Comparison of ENCODE assay signal across 1 cellular context in the genomic region with DNA sequence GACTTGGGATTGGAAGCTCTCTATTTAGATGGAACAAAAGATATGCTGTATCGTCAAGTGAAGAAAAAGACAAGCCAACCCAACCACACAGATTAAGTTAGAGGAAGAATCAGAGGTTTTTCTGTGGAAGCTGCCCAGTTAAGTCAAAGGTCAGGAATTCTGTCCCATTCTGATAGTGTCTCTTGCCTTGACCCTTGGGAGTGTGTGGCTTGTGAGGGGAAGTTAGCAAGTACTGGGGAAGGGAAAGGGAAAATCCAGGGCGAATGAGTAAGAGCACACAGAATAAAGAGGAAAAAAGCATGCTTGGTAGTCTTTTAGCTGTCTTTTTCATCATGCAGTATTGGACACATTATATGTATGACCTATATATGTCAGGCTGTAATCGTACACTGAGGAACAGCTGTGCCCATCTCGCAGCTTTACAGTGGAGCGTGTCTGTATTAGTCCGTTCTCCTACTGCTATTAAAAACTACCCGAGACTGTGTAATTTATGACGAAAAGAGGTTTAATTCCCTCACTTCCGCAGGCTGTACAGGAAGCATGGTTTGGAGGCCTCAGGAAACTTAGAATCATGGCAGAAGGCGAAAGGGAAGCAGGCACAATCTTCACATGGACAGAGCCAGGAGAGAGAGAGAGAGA.
TF ChIP-seq lines count a peak whose summit lies in the region.

No MANE protein-coding gene starts in this region.

TF ChIP-seq in H1, 55 proteins besides CTCF, POLR2A, EP300 and RAD21 (continued from another document):
- TF ChIP-seq BRCA1 (IDR thresholded peaks at IDR 0.05; ENCODE audit: low read depth, low read length) (no peak), CREB1 (IDR thresholded peaks at IDR 0.05) (no peak), BACH1 (IDR thresholded peaks at IDR 0.05; ENCODE audit: low read length) (no peak), TAF7 (optimal IDR thresholded peaks at IDR 0.05; ENCODE audit: borderline replicate concordance, low read depth, low read length) (no peak), CHD1 (IDR thresholded peaks at IDR 0.05; ENCODE audit: low read depth, low read length) (no peak), BCL11A (IDR thresholded peaks at IDR 0.05; ENCODE audit: low read depth in 2 of 2, low read length in 2 of 2) (no peak), CBX5 (IDR thresholded peaks at IDR 0.05; ENCODE audit: low read depth, low read length) (no peak), TAF1 (IDR thresholded peaks at IDR 0.05; ENCODE audit: low read depth, low read length) (no peak), EGR1 (IDR thresholded peaks at IDR 0.05; ENCODE audit: borderline replicate concordance, low read depth, low read length) (no peak), ZNF274 (IDR thresholded peaks at IDR 0.05; ENCODE audit: borderline replicate concordance, extremely low read depth, low read length) (no peak), CBX8 (IDR thresholded peaks at IDR 0.05; ENCODE audit: borderline replicate concordance, low read depth, low read length) (no peak), MAFK (IDR thresholded peaks at IDR 0.05; ENCODE audit: low read depth, low read length) (no peak), FOSL1 (IDR thresholded peaks at IDR 0.05; ENCODE audit: insufficient read depth, low read depth, low read length) (no peak), POU5F1 (IDR thresholded peaks at IDR 0.05; ENCODE audit: low read depth, low read length) (no peak), SP2 (IDR thresholded peaks at IDR 0.05; ENCODE audit: low read length) (no peak)
- TF ChIP-seq, protein P1, sequence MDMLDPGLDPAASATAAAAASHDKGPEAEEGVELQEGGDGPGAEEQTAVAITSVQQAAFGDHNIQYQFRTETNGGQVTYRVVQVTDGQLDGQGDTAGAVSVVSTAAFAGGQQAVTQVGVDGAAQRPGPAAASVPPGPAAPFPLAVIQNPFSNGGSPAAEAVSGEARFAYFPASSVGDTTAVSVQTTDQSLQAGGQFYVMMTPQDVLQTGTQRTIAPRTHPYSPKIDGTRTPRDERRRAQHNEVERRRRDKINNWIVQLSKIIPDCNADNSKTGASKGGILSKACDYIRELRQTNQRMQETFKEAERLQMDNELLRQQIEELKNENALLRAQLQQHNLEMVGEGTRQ (IDR thresholded peaks at IDR 0.05; ENCODE audit: low read length) = no peak
- TF ChIP-seq, protein P2, sequence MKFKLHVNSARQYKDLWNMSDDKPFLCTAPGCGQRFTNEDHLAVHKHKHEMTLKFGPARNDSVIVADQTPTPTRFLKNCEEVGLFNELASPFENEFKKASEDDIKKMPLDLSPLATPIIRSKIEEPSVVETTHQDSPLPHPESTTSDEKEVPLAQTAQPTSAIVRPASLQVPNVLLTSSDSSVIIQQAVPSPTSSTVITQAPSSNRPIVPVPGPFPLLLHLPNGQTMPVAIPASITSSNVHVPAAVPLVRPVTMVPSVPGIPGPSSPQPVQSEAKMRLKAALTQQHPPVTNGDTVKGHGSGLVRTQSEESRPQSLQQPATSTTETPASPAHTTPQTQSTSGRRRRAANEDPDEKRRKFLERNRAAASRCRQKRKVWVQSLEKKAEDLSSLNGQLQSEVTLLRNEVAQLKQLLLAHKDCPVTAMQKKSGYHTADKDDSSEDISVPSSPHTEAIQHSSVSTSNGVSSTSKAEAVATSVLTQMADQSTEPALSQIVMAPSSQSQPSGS (IDR thresholded peaks at IDR 0.05; ENCODE audit: low read length) = no peak
TF ChIP-seq in H1: peak in this region for 0.
